20 cellular contexts compared by ENCODE assay signal in the genomic region with DNA sequence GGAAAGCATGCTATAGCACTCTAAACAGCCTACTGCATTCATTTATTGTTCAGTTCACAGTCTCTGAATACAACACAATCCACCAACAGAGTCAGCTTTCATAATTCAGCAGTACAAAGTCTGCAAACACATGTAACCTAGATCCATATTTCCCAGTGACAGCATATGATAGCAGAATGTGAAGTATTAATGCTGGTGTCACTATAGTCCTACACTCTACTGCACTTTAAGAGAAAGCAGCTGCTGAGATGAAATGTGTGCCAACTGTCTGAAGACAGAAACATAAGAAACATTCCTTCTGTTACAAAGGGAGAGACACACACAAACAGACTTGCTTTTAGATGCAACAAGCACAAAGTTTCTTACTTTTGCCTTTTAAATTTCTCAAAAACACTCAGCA.
DNase-seq lines count a peak whose midpoint lies in the region; ATAC-seq and TF ChIP-seq lines count a peak whose summit lies in the region.
"Had no signal": no experiment of that assay in that cellular context is flagged by ENCODE, and none has a peak within 500 bp of the region (broad histone marks: within the 10 kb centered on the region; RNA-seq: fewer than 3 reads in every experiment).

No MANE protein-coding gene starts in this region.

- peak; percentile 66 for ATAC-seq in Right ventricle myocardium superior (ENCODE audit: poor library complexity)
- no peak for ATAC-seq in GM19467 (IDR thresholded peaks at IDR 0.05; ENCODE audit: unreplicated experiment)
- ATAC-seq: left lung; stimulated activated naive CD8-positive, alpha-beta T cell treated with anti-CD3 and anti-CD28 coated beads, Interleukin-15, amount 100 ng/mL, for 72 hours had no signal

- H3K27me3 Mint-ChIP-seq in glutamatergic neuron (ENCODE audit: unreplicated experiment): no peaks in the 10 kb centered on the region
- H3K27me3 Mint-ChIP-seq: activated B cell treated with CpG ODN at 0.5 μM for 24 hours; activated naive CD4-positive, alpha-beta T cell treated with anti-CD3 and anti-CD28 coated beads, Interleukin-2, amount 50 U/mL, for 24 hours; IgD-negative memory B cell; stimulated activated naive CD8-positive, alpha-beta T cell treated with anti-CD3 and anti-CD28 coated beads, Interleukin-15, amount 100 ng/mL, for 72 hours had no signal

- peaks cover 5% of the 10 kb centered on the region for H3K9me3 Mint-ChIP-seq in glutamatergic neuron (ENCODE audit: unreplicated experiment)
- H3K9me3 Mint-ChIP-seq: activated B cell treated with CpG ODN at 0.5 μM for 24 hours; activated naive CD4-positive, alpha-beta T cell treated with anti-CD3 and anti-CD28 coated beads, Interleukin-2, amount 50 U/mL, for 24 hours; IgD-negative memory B cell; neural progenitor cell; stimulated activated naive CD8-positive, alpha-beta T cell treated with anti-CD3 and anti-CD28 coated beads, Interleukin-15, amount 100 ng/mL, for 72 hours had no signal

- H3K9me3 ChIP-seq in Peyer's patch: no peaks in the 10 kb centered on the region
- H3K9me3 ChIP-seq: left lung had no signal

- no peaks in the 10 kb centered on the region for H3K27me3 ChIP-seq in Peyer's patch
- H3K27me3 ChIP-seq: left lung, neural progenitor cell had no signal

- H3K36me3 Mint-ChIP-seq in glutamatergic neuron (ENCODE audit: unreplicated experiment): no peaks in the 10 kb centered on the region
- H3K36me3 Mint-ChIP-seq: neural progenitor cell had no signal

- H3K27ac ChIP-seq in Peyer's patch: no peak overlapping the region
- H3K27ac ChIP-seq: epithelial cell of prostate, left lung, neural progenitor cell had no signal

- DNase-seq in Right ventricle myocardium superior (no peak), cardiac septum (ENCODE audit: low spot score) (no peak), amniotic epithelial cell (ENCODE audit: low read depth) (peak; percentile 6), glutamatergic neuron (no peak), SKM-1 treated with dmso at 0.1 percent for 144 hours (lab: John Stamatoyannopoulos, UW; ENCODE audit: unreplicated experiment) (no peak), Peyer's patch (no peak)
- no peak for DNase-seq in activated CD8-positive, alpha-beta memory T cell treated with anti-CD3 and anti-CD28 coated beads, Interleukin-2, amount 50 U/mL, for 4 hours
- DNase-seq: activated B cell treated with CpG ODN at 0.5 μM for 24 hours; Calu3; cerebellar nuclear complex; left lung; NCI-H1092; NCI-H510A; stimulated activated naive CD8-positive, alpha-beta T cell treated with anti-CD3 and anti-CD28 coated beads, Interleukin-15, amount 100 ng/mL, for 72 hours had no signal

- TF ChIP-seq POLR2A in Peyer's patch (IDR thresholded peaks at IDR 0.05): no peak

- peak overlapping the region; percentile 77 for H3K27ac Mint-ChIP-seq in glutamatergic neuron (ENCODE audit: unreplicated experiment)
- H3K27ac Mint-ChIP-seq: activated B cell treated with CpG ODN at 0.5 μM for 24 hours; activated naive CD4-positive, alpha-beta T cell treated with anti-CD3 and anti-CD28 coated beads, Interleukin-2, amount 50 U/mL, for 24 hours; IgD-negative memory B cell; neural progenitor cell; stimulated activated naive CD8-positive, alpha-beta T cell treated with anti-CD3 and anti-CD28 coated beads, Interleukin-15, amount 100 ng/mL, for 72 hours had no signal

- H3K4me3 ChIP-seq in Peyer's patch: no peak overlapping the region
- H3K4me3 ChIP-seq: left lung, neural progenitor cell, smooth muscle cell had no signal

- peaks cover 22% of the 10 kb centered on the region for H3K4me1 Mint-ChIP-seq in glutamatergic neuron (ENCODE audit: low read depth, unreplicated experiment)
- H3K4me1 Mint-ChIP-seq: activated B cell treated with CpG ODN at 0.5 μM for 24 hours; activated naive CD4-positive, alpha-beta T cell treated with anti-CD3 and anti-CD28 coated beads, Interleukin-2, amount 50 U/mL, for 24 hours; IgD-negative memory B cell; stimulated activated naive CD8-positive, alpha-beta T cell treated with anti-CD3 and anti-CD28 coated beads, Interleukin-15, amount 100 ng/mL, for 72 hours had no signal

- intact Hi-C loops in Right ventricle myocardium superior (cut with DNase I): no loop called here
- intact Hi-C loops in cardiac septum (cut with DNase I): no loop called here

- TF ChIP-seq CTCF in glutamatergic neuron (IDR thresholded peaks at IDR 0.05; ENCODE audit: partially characterized antibody, unreplicated experiment) (no peak), Peyer's patch (IDR thresholded peaks at IDR 0.05) (no peak)

- no peaks in the 10 kb centered on the region for H3K36me3 ChIP-seq in Peyer's patch
- H3K36me3 ChIP-seq: left lung, neural progenitor cell had no signal

- no peaks in the 10 kb centered on the region for H3K4me1 ChIP-seq in Peyer's patch

- H3K4me3 Mint-ChIP-seq in glutamatergic neuron (ENCODE audit: unreplicated experiment): peak overlapping the region; percentile 6
- H3K4me3 Mint-ChIP-seq: activated B cell treated with CpG ODN at 0.5 μM for 24 hours; activated naive CD4-positive, alpha-beta T cell treated with anti-CD3 and anti-CD28 coated beads, Interleukin-2, amount 50 U/mL, for 24 hours; IgD-negative memory B cell; neural progenitor cell; stimulated activated naive CD8-positive, alpha-beta T cell treated with anti-CD3 and anti-CD28 coated beads, Interleukin-15, amount 100 ng/mL, for 72 hours had no signal
